17 cellular contexts compared by ENCODE assay signal in the genomic region with DNA sequence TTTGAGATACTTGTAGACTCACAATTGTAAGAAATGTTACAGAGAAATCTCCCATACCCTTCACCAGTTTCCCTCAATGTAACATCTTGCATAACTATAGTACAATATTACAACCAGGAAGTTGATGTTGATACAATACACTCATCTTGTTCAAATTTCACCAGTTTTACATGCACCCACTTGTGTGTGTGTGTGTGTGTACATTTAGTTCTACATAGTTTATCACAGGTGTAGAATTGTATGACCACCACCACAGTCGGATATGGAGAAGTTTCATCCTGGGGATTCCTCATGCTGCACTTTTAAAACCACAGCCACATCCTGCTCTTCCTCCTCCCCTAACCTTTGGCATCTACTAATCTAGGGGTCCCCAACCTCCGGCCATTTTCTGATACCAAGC. TPM values are rescaled to one million over a fixed set of nuclear protein-coding genes. Genes with fewer than 3 reads are reported as not detected.
DNase-seq lines count a peak whose midpoint lies in the region; ATAC-seq, FAIRE-seq and TF ChIP-seq lines count a peak whose summit lies in the region.
"Had no signal": no experiment of that assay in that cellular context is flagged by ENCODE, and none has a peak within 500 bp of the region (broad histone marks: within the 10 kb centered on the region; RNA-seq: fewer than 3 reads in every experiment).

No MANE protein-coding gene starts in this region.

- H3K27ac Mint-ChIP-seq in CD14-positive monocyte = peak overlapping the region; percentile 77 to 86 (median 80)
- H3K27ac Mint-ChIP-seq in T-helper 2 cell treated with Interferon-gamma antibody and Interleukin-4, amounts not matched to agents 5 μg/mL and 100 μg/mL, for 36 hours = no peak overlapping the region

- no peak for DNase-seq in CD14-positive monocyte (ENCODE audit: low spot score)
- no peak for DNase-seq in GM12891 (ENCODE audit: insufficient read length, low spot score)
- DNase-seq in T-helper 2 cell treated with Interferon-gamma antibody and Interleukin-4, amounts not matched to agents 5 μg/mL and 100 μg/mL, for 36 hours (ENCODE audit: low spot score) = no peak
- peak; percentile 13 for DNase-seq in iris pigment epithelial cell (ENCODE audit: low read depth)
- no peak for DNase-seq in stimulated activated naive CD4-positive, alpha-beta T cell (lab: John Stamatoyannopoulos, UW)
- DNase-seq in SW 1271 (lab: John Stamatoyannopoulos, UW) = no peak
- DNase-seq: activated CD4-positive, alpha-beta T cell treated with anti-CD3 and anti-CD28 coated beads for 48 hours; activated T-cell treated with anti-CD3 and anti-CD28 coated beads, Interleukin-2, amount 50 U/mL, for 1 hour; DMS79; lower lobe of right lung; NCI-H1694 treated with DMSO at 0.1 percent for 48 hours; NCI-H510A treated with DMSO at 0.1 percent for 48 hours; retina; substantia nigra had no signal

- peaks cover 0 to 2% (median 0%) of the 10 kb centered on the region in 3 donors for H3K27me3 Mint-ChIP-seq in CD14-positive monocyte (ENCODE audit: low read depth in 3 of 3)
- peaks cover 14% of the 10 kb centered on the region for H3K27me3 Mint-ChIP-seq in T-helper 2 cell treated with Interferon-gamma antibody and Interleukin-4, amounts not matched to agents 5 μg/mL and 100 μg/mL, for 36 hours (ENCODE audit: low read depth)

- intact Hi-C loops in CD14-positive monocyte (cut with micrococcal nuclease) = no loop called here

- no peak for TF ChIP-seq CTCF in CD14-positive monocyte (IDR thresholded peaks at IDR 0.05)

- FAIRE-seq in GM12891 (lab: Jason Lieb, UNC) = peak; percentile 73

- peaks cover 29% of the 10 kb centered on the region for H3K4me1 Mint-ChIP-seq in CD14-positive monocyte
- peaks cover 23% of the 10 kb centered on the region for H3K4me1 Mint-ChIP-seq in T-helper 2 cell treated with Interferon-gamma antibody and Interleukin-4, amounts not matched to agents 5 μg/mL and 100 μg/mL, for 36 hours (ENCODE audit: low read depth)

- no peak for TF ChIP-seq POLR2A in GM12891 (IDR thresholded peaks at IDR 0.05; ENCODE audit: low read depth, low read length)

- peak overlapping the region in 1 of 2 donors; percentile 40 for H3K4me3 Mint-ChIP-seq in CD14-positive monocyte
- H3K4me3 Mint-ChIP-seq in T-helper 2 cell treated with Interferon-gamma antibody and Interleukin-4, amounts not matched to agents 5 μg/mL and 100 μg/mL, for 36 hours = peak overlapping the region; percentile 25
- H3K4me3 Mint-ChIP-seq: neural crest cell had no signal

- ATAC-seq in HG03521 (IDR thresholded peaks at IDR 0.05; ENCODE audit: unreplicated experiment) (no peak), GM21390 (IDR thresholded peaks at IDR 0.05; ENCODE audit: unreplicated experiment) (no peak)

- H3K36me3 Mint-ChIP-seq in CD14-positive monocyte = no peaks in the 10 kb centered on the region
- no peaks in the 10 kb centered on the region for H3K36me3 Mint-ChIP-seq in T-helper 2 cell treated with Interferon-gamma antibody and Interleukin-4, amounts not matched to agents 5 μg/mL and 100 μg/mL, for 36 hours (ENCODE audit: low read depth)

- H3K9me3 Mint-ChIP-seq in CD14-positive monocyte = no peaks in the 10 kb centered on the region
- no peaks in the 10 kb centered on the region for H3K9me3 Mint-ChIP-seq in T-helper 2 cell treated with Interferon-gamma antibody and Interleukin-4, amounts not matched to agents 5 μg/mL and 100 μg/mL, for 36 hours

TF ChIP-seq in GM12891, 5 proteins besides CTCF, POLR2A, EP300 and RAD21:
- no peak for TF ChIP-seq POLR2AphosphoS5 (IDR thresholded peaks at IDR 0.05; ENCODE audit: low read depth, low read length)
- no peak for TF ChIP-seq TAF1 (IDR thresholded peaks at IDR 0.05; ENCODE audit: low read depth, low read length)
- no peak for TF ChIP-seq SPI1 (IDR thresholded peaks at IDR 0.05; ENCODE audit: low read depth, low read length)
- no peak for TF ChIP-seq POU2F2 (IDR thresholded peaks at IDR 0.05; ENCODE audit: low read depth, low read length)
- no peak for TF ChIP-seq PAX5 (IDR thresholded peaks at IDR 0.05; ENCODE audit: insufficient read depth, low read length, severe bottlenecking)

RNA-seq across cellular contexts. Expression of a gene that starts 20.1 kb away (rescaled TPM):
- 10 to 100 TPM in 1 of 2 donors, 1 to 10 TPM in 1; 6.8 to 17.4 TPM for polyA plus RNA-seq in CD14-positive monocyte
- polyA plus RNA-seq in GM12891 (2012; ENCODE audit: low read depth, missing spikeins) = 8.6 TPM

RNA-seq across cellular contexts. Expression of a gene that starts 57.3 kb away (rescaled TPM):
- polyA plus RNA-seq in CD14-positive monocyte = 10 to 100 TPM; 12.1 to 15.3 TPM
- 107 TPM for polyA plus RNA-seq in GM12891 (2012; ENCODE audit: low read depth, missing spikeins)
